Comparison of ENCODE assay signal across 33 cellular contexts in genomic region chr13:50873481-50873880, GRCh38. TPM values are rescaled to one million over a fixed set of nuclear protein-coding genes. Genes with fewer than 3 reads are reported as not detected.
DNase-seq lines count a peak whose midpoint lies in the region; ATAC-seq, FAIRE-seq and TF ChIP-seq lines count a peak whose summit lies in the region.
"Had no signal": no experiment of that assay in that cellular context is flagged by ENCODE, and none has a peak within 500 bp of the region (broad histone marks: within the 10 kb centered on the region; RNA-seq: fewer than 3 reads in every experiment).

No MANE protein-coding gene starts in this region.

- H3K4me3 ChIP-seq in HFF-Myc (replicated peaks; ENCODE audit: low read depth, low read length): no peak overlapping the region
- H3K4me3 ChIP-seq in bronchial epithelial cell (ENCODE audit: low read depth, low read length): no peak overlapping the region
- H3K4me3 ChIP-seq in foreskin fibroblast (ENCODE audit: low read depth in 1 of 2, low read length in 2 of 2): no peak overlapping the region
- H3K4me3 ChIP-seq in heart left ventricle: no peak overlapping the region
- H3K4me3 ChIP-seq: BLaER1, GM23338, PC-9, SJCRH30 had no signal

- DNase-seq in ELR (ENCODE audit: low read depth) (peak; percentile 17), HFF-Myc (ENCODE audit: extremely low read depth, low read depth) (peak; percentile 21), bronchial epithelial cell (ENCODE audit: low read depth) (peak; percentile 48), foreskin fibroblast (peak; percentile 21 to 68), NCI-H1105 treated with DMSO at 0.1 percent for 48 hours (lab: John Stamatoyannopoulos, UW) (no peak), heart left ventricle (no peak)
- DNase-seq: CD4-positive, alpha-beta T cell; COR-L47; DMS79; EL; GF-D8; H9; MM.1S; NCI-H1694; NCI-H2081; NCI-H2171 treated with DMSO at 0.1 percent for 48 hours; NCI-H345; NCI-H510A treated with DMSO at 0.1 percent for 48 hours; NCI-H82; NK-92 treated with Interleukin-12 subunit alpha and Interleukin-12 subunit beta, amount 100 ng/mL, for 24 hours; PC-9; SJCRH30; T-cell had no signal

- TF ChIP-seq POLR2A in heart left ventricle (IDR thresholded peaks at IDR 0.05): no peak

- no peaks in the 10 kb centered on the region for H3K4me1 ChIP-seq in heart left ventricle
- H3K4me1 ChIP-seq: BLaER1, SJCRH30 had no signal

- no peak for FAIRE-seq in bronchial epithelial cell (lab: Jason Lieb, UNC)
- FAIRE-seq: A204.1, GM12891 had no signal

- 70 to 83% (median 75%) methylated on average over 2 of the region's 2 CpGs for WGBS in heart left ventricle, 4 donors

- no peaks in the 10 kb centered on the region for H3K27me3 ChIP-seq in bronchial epithelial cell (ENCODE audit: control insufficient read depth, insufficient read depth, low read length)
- H3K27me3 ChIP-seq in heart left ventricle: no peaks in the 10 kb centered on the region
- H3K27me3 ChIP-seq: BLaER1, SJCRH30 had no signal

- H3K9me3 ChIP-seq in heart left ventricle: no peaks in the 10 kb centered on the region
- H3K9me3 ChIP-seq: SJCRH30 had no signal

- no peaks in the 10 kb centered on the region for H3K36me3 ChIP-seq in bronchial epithelial cell (ENCODE audit: control insufficient read depth, insufficient read depth, low read length)
- H3K36me3 ChIP-seq in heart left ventricle: no peaks in the 10 kb centered on the region
- H3K36me3 ChIP-seq: BLaER1, SJCRH30 had no signal

- intact Hi-C loops in heart left ventricle (cut with DNase I): no loop called here

- ATAC-seq in SK-N-SH treated with all-trans-retinoic acid at 6 μM for 48 hours: no peak
- ATAC-seq in HG02970 (IDR thresholded peaks at IDR 0.05; ENCODE audit: low FRiP score, unreplicated experiment): no peak
- no peak for ATAC-seq in heart left ventricle
- ATAC-seq: GM23338, Right ventricle myocardium inferior, T-cell had no signal

- TF ChIP-seq CTCF in HFF-Myc (IDR thresholded peaks at IDR 0.05; ENCODE audit: low read depth, low read length, missing control alignments): no peak
- no peak for TF ChIP-seq CTCF in bronchial epithelial cell (IDR thresholded peaks at IDR 0.05; ENCODE audit: insufficient read depth, low read length, severe bottlenecking)
- TF ChIP-seq CTCF in foreskin fibroblast (IDR thresholded peaks at IDR 0.05; ENCODE audit: low read depth, low read length): no peak
- TF ChIP-seq CTCF in heart left ventricle (IDR thresholded peaks at IDR 0.05): no peak

- H3K27ac ChIP-seq in heart left ventricle: no peak overlapping the region
- H3K27ac ChIP-seq: BLaER1, KMS-11, PC-9, SJCRH30 had no signal

TF ChIP-seq in SK-N-SH treated with all-trans-retinoic acid at 6 μM for 48 hours, 23 proteins besides CTCF, POLR2A, EP300 and RAD21:
- no peak for TF ChIP-seq POU6F1 (CRISPR knock-in tag; IDR thresholded peaks at IDR 0.05; ENCODE audit: borderline replicate concordance, low read depth)
- no peak for TF ChIP-seq PATZ1 (CRISPR knock-in tag; IDR thresholded peaks at IDR 0.05; ENCODE audit: borderline replicate concordance)
- TF ChIP-seq TSHZ2 (CRISPR knock-in tag; IDR thresholded peaks at IDR 0.05): no peak
- TF ChIP-seq TOX (CRISPR knock-in tag; IDR thresholded peaks at IDR 0.05; ENCODE audit: borderline replicate concordance): no peak
- no peak for TF ChIP-seq ZFP30 (CRISPR knock-in tag; IDR thresholded peaks at IDR 0.05)
- TF ChIP-seq ZC3H10 (CRISPR knock-in tag; IDR thresholded peaks at IDR 0.05): no peak
- TF ChIP-seq RARB (CRISPR knock-in tag; IDR thresholded peaks at IDR 0.05): no peak
- TF ChIP-seq ZNF8 (CRISPR knock-in tag; IDR thresholded peaks at IDR 0.05): no peak
- TF ChIP-seq SNAI2 (CRISPR knock-in tag; IDR thresholded peaks at IDR 0.05): no peak
- no peak for TF ChIP-seq ESRRG (CRISPR knock-in tag; IDR thresholded peaks at IDR 0.05)
- no peak for TF ChIP-seq ZNF565 (CRISPR knock-in tag; conservative IDR thresholded peaks at IDR 0.05; ENCODE audit: low read depth)
- TF ChIP-seq CREB5 (CRISPR knock-in tag; IDR thresholded peaks at IDR 0.05; ENCODE audit: low read depth): no peak
- no peak for TF ChIP-seq ARNTL (CRISPR knock-in tag; IDR thresholded peaks at IDR 0.05; ENCODE audit: borderline replicate concordance, low read depth)
- no peak for TF ChIP-seq OSR1 (CRISPR knock-in tag; IDR thresholded peaks at IDR 0.05)
- TF ChIP-seq ISL1 (CRISPR knock-in tag; IDR thresholded peaks at IDR 0.05): no peak
- no peak for TF ChIP-seq ZNF70 (CRISPR knock-in tag; IDR thresholded peaks at IDR 0.05)
- TF ChIP-seq GLIS3 (CRISPR knock-in tag; IDR thresholded peaks at IDR 0.05): no peak
- TF ChIP-seq BACH2 (CRISPR knock-in tag; IDR thresholded peaks at IDR 0.05; ENCODE audit: borderline replicate concordance): no peak
- no peak for TF ChIP-seq PPARA (CRISPR knock-in tag; IDR thresholded peaks at IDR 0.05; ENCODE audit: borderline replicate concordance)

RNA-seq across cellular contexts. Expression of gene DLEU7, which starts 30.0 kb away (rescaled TPM):
- total RNA-seq in bronchial epithelial cell (not detected in 2 replicates), heart left ventricle (under 1 TPM in 3 of 9 donors, not detected in 6; 0.12 to 0.93 (median 0.36) TPM)
- under 1 TPM in 1 of 2 donors, not detected in 1; 0.06 TPM for polyA plus RNA-seq in heart left ventricle
- total RNA-seq: CD4-positive, alpha-beta T cell; PC-9; Right ventricle myocardium inferior; T-cell had no signal
- polyA plus RNA-seq: AG04450, IgD-negative memory B cell had no signal

RNA-seq across cellular contexts. Expression of gene RNASEH2B, which starts 36.1 kb away (rescaled TPM):
- total RNA-seq in bronchial epithelial cell (33.2 and 35.0 TPM in 2 replicates), heart left ventricle (10 to 100 TPM; 22.7 to 53.1 (median 43.4) TPM)
- 10 to 100 TPM; 28.5 to 61.9 TPM for polyA plus RNA-seq in heart left ventricle

Comparison
In these comparisons a context has a peak if more than half of its experiments do, and no peak if none do; other contexts are left out.
1. DNase-seq: peak in ELR (single experiment), HFF-Myc (single experiment), bronchial epithelial cell (single experiment) and foreskin fibroblast (2 of 2); none in NCI-H1105 treated with DMSO at 0.1 percent for 48 hours (single experiment) and heart left ventricle (0 of 5).